30 cellular contexts compared by ENCODE assay signal in genomic region chr5:118882666-118883065, GRCh38.
"Had no signal": no experiment of that assay in that cellular context is flagged by ENCODE, and none has a peak within 500 bp of the region (broad histone marks: within the 10 kb centered on the region; RNA-seq: fewer than 3 reads in every experiment).

No MANE protein-coding gene starts in this region.

- DNase-seq: activated CD4-positive, alpha-beta memory T cell treated with anti-CD3 and anti-CD28 coated beads for 36 hours; activated CD4-positive, alpha-beta T cell treated with anti-CD3 and anti-CD28 coated beads, Interleukin-2, amount 10 ng/mL, durations not matched to agents 24 days and 14 days; activated CD8-positive, alpha-beta memory T cell treated with anti-CD3 and anti-CD28 coated beads, Interleukin-2, amount 50 U/mL, for 4 hours; activated effector memory CD4-positive, alpha-beta T cell treated with anti-CD3 and anti-CD28 coated beads, Interleukin-2, amount 50 U/mL, for 16 hours; activated naive CD4-positive, alpha-beta T cell treated with anti-CD3 and anti-CD28 coated beads, Interleukin-2, amount 10 ng/mL, durations not matched to agents 7 days and 5 days; activated naive CD8-positive, alpha-beta T cell treated with anti-CD3 and anti-CD28 coated beads, Interleukin-2, amount 10 ng/mL, durations not matched to agents 7 days and 5 days; activated T-cell treated with anti-CD3 and anti-CD28 coated beads, Interleukin-2, amount 50 U/mL, for 1 hour; amniotic stem cell; central memory CD4-positive, alpha-beta T cell; esophagus squamous epithelium; glutamatergic neuron; left cardiac atrium; left ventricle myocardium superior; naive B cell; nephron progenitor cell; pancreas; psoas muscle; sigmoid colon; small intestine; stimulated activated CD4-positive, alpha-beta T cell treated with anti-CD3 and anti-CD28 coated beads, Interleukin-15, amount 100 ng/mL, for 24 hours; stimulated activated CD4-positive, alpha-beta T cell treated with anti-CD3 and anti-CD28 coated beads, Interleukin-2, amount 100 ng/mL, for 24 hours; stimulated activated naive B cell treated with anti-CD40 and anti-IgM and Interleukin-4, amounts not matched to agents 10 μg/mL and 1 μg/mL and 100 μg/mL, for 72 hours; tibial artery; upper lobe of right lung had no signal

- ATAC-seq: activated CD4-positive, CD25-positive, alpha-beta regulatory T cell treated with anti-CD3 and anti-CD28 coated beads, Interleukin-2, amount 50 U/mL, for 24 hours; left cardiac atrium; left ventricle myocardium superior; pancreas; psoas muscle had no signal

- H3K9me3 ChIP-seq: pancreas, upper lobe of right lung had no signal

- H3K27me3 Mint-ChIP-seq: activated CD4-positive, alpha-beta memory T cell treated with anti-CD3 and anti-CD28 coated beads for 36 hours; activated CD4-positive, alpha-beta T cell treated with anti-CD3 and anti-CD28 coated beads, Interleukin-2, amount 10 ng/mL, durations not matched to agents 24 days and 14 days; activated naive CD4-positive, alpha-beta T cell treated with anti-CD3 and anti-CD28 coated beads, Interleukin-2, amount 10 ng/mL, durations not matched to agents 7 days and 5 days; activated naive CD8-positive, alpha-beta T cell treated with anti-CD3 and anti-CD28 coated beads, Interleukin-2, amount 10 ng/mL, durations not matched to agents 7 days and 5 days; dendritic cell treated with granulocyte-macrophage colony-stimulating factor and Interleukin-4, amounts not matched to agents 40 ng/mL and 50 ng/mL, for 4 days; naive B cell; stimulated activated naive B cell treated with anti-CD40 and anti-IgM and Interleukin-4, amounts not matched to agents 10 μg/mL and 1 μg/mL and 100 μg/mL, for 72 hours had no signal

- H3K27ac ChIP-seq: breast epithelium, esophagus squamous epithelium, pancreas, psoas muscle, sigmoid colon, suprapubic skin, tibial artery, upper lobe of right lung, VCaP had no signal

- H3K4me3 Mint-ChIP-seq: activated CD4-positive, alpha-beta memory T cell treated with anti-CD3 and anti-CD28 coated beads for 36 hours; activated CD4-positive, alpha-beta T cell treated with anti-CD3 and anti-CD28 coated beads, Interleukin-2, amount 10 ng/mL, durations not matched to agents 24 days and 14 days; activated naive CD4-positive, alpha-beta T cell treated with anti-CD3 and anti-CD28 coated beads, Interleukin-2, amount 10 ng/mL, durations not matched to agents 7 days and 5 days; activated naive CD8-positive, alpha-beta T cell treated with anti-CD3 and anti-CD28 coated beads, Interleukin-2, amount 10 ng/mL, durations not matched to agents 7 days and 5 days; activated T-helper 1 cell treated with anti-CD3 and anti-CD28 coated beads, Interleukin-12 subunit alpha, Interleukin-12 subunit beta, Interleukin-2, Interleukin-4 antibody, amounts not matched to agents 30 ng/mL and 10 ng/mL and 1 ng/mL, durations not matched to agents 14 hours and 24 hours and 36 hours; dendritic cell treated with granulocyte-macrophage colony-stimulating factor and Interleukin-4, amounts not matched to agents 40 ng/mL and 50 ng/mL, for 4 days; nephron progenitor cell; stimulated activated naive B cell treated with anti-CD40 and anti-IgM and Interleukin-4, amounts not matched to agents 10 μg/mL and 1 μg/mL and 100 μg/mL, for 72 hours had no signal

- H3K36me3 Mint-ChIP-seq: activated naive CD4-positive, alpha-beta T cell treated with anti-CD3 and anti-CD28 coated beads, Interleukin-2, amount 10 ng/mL, durations not matched to agents 7 days and 5 days; activated naive CD8-positive, alpha-beta T cell treated with anti-CD3 and anti-CD28 coated beads, Interleukin-2, amount 10 ng/mL, durations not matched to agents 7 days and 5 days had no signal

- H3K9me3 Mint-ChIP-seq: activated CD4-positive, alpha-beta T cell treated with anti-CD3 and anti-CD28 coated beads, Interleukin-2, amount 10 ng/mL, durations not matched to agents 24 days and 14 days had no signal

- H3K27me3 ChIP-seq: breast epithelium, esophagus squamous epithelium, pancreas, sigmoid colon, suprapubic skin, tibial artery, upper lobe of right lung had no signal

- H3K27ac Mint-ChIP-seq: activated CD4-positive, alpha-beta memory T cell treated with anti-CD3 and anti-CD28 coated beads for 36 hours; activated CD4-positive, alpha-beta T cell treated with anti-CD3 and anti-CD28 coated beads, Interleukin-2, amount 10 ng/mL, durations not matched to agents 24 days and 14 days; activated naive CD4-positive, alpha-beta T cell treated with anti-CD3 and anti-CD28 coated beads, Interleukin-2, amount 10 ng/mL, durations not matched to agents 7 days and 5 days; activated naive CD8-positive, alpha-beta T cell treated with anti-CD3 and anti-CD28 coated beads, Interleukin-2, amount 10 ng/mL, durations not matched to agents 7 days and 5 days; activated T-helper 1 cell treated with anti-CD3 and anti-CD28 coated beads, Interleukin-12 subunit alpha, Interleukin-12 subunit beta, Interleukin-2, Interleukin-4 antibody, amounts not matched to agents 30 ng/mL and 10 ng/mL and 1 ng/mL, durations not matched to agents 14 hours and 24 hours and 36 hours; dendritic cell treated with granulocyte-macrophage colony-stimulating factor and Interleukin-4, amounts not matched to agents 40 ng/mL and 50 ng/mL, for 4 days; stimulated activated naive B cell treated with anti-CD40 and anti-IgM and Interleukin-4, amounts not matched to agents 10 μg/mL and 1 μg/mL and 100 μg/mL, for 72 hours had no signal

- H3K4me1 Mint-ChIP-seq: activated CD4-positive, alpha-beta T cell treated with anti-CD3 and anti-CD28 coated beads, Interleukin-2, amount 10 ng/mL, durations not matched to agents 24 days and 14 days; activated naive CD4-positive, alpha-beta T cell treated with anti-CD3 and anti-CD28 coated beads, Interleukin-2, amount 10 ng/mL, durations not matched to agents 7 days and 5 days; activated naive CD8-positive, alpha-beta T cell treated with anti-CD3 and anti-CD28 coated beads, Interleukin-2, amount 10 ng/mL, durations not matched to agents 7 days and 5 days; nephron progenitor cell had no signal

- H3K4me1 ChIP-seq: breast epithelium, esophagus squamous epithelium, pancreas, psoas muscle, sigmoid colon, suprapubic skin, tibial artery, upper lobe of right lung had no signal

- H3K36me3 ChIP-seq: breast epithelium, esophagus squamous epithelium, pancreas, sigmoid colon, suprapubic skin, upper lobe of right lung had no signal

- H3K4me3 ChIP-seq: breast epithelium, esophagus squamous epithelium, pancreas, psoas muscle, sigmoid colon, suprapubic skin, tibial artery, upper lobe of right lung had no signal
